ENCODE assay signal across 10 cellular contexts in genomic region chr17:39699157-39699817, GRCh38. TPM values are rescaled to one million over a fixed set of nuclear protein-coding genes. Genes with fewer than 3 reads are reported as not detected.
DNase-seq lines count a peak whose midpoint lies in the region; ATAC-seq, FAIRE-seq and TF ChIP-seq lines count a peak whose summit lies in the region.
"Not testable (repeated sequence)": the region's sequence is repeated elsewhere in the genome, so short reads cannot be mapped to it uniquely, and the experiment has no call there.
"Had no signal": no experiment of that assay in that cellular context is flagged by ENCODE, and none has a peak within 500 bp of the region (broad histone marks: within the 10 kb centered on the region; RNA-seq: fewer than 3 reads in every experiment).

No MANE protein-coding gene starts in this region.

- DNase-seq in A549 (ENCODE audit: low read depth in 1 of 2, low spot score in 1 of 2); HFFc6; activated T-cell treated with anti-CD3 and anti-CD28 coated beads, Interleukin-2, amount 50 U/mL, for 72 hours; dorsolateral prefrontal cortex; memory B cell (ENCODE audit: low spot score in 2 of 2); ovary: not testable (repeated sequence)
- peak in 1 of 5 donors; percentile 10 for DNase-seq in heart left ventricle

- not testable (repeated sequence) for ATAC-seq in A549; activated T-cell treated with anti-CD3 and anti-CD28 coated beads, Interleukin-2, amount 50 U/mL, for 72 hours (replicated peaks in 1 of 2); heart left ventricle; memory B cell (ENCODE audit: low read depth)

- H3K9ac ChIP-seq in stomach smooth muscle (ENCODE audit: low read length in 2 of 2), result peak overlapping the region; percentile 72 to 73

- H3K36me3 Mint-ChIP-seq in HFFc6 (ENCODE audit: low read depth); activated T-cell treated with anti-CD3 and anti-CD28 coated beads, Interleukin-2, amount 50 U/mL, for 72 hours (ENCODE audit: insufficient read depth in 2 of 2); memory B cell: not testable (repeated sequence)

- not testable (repeated sequence) for TF ChIP-seq EP300 in A549 (IDR thresholded peaks at IDR 0.05); ovary (IDR thresholded peaks at IDR 0.05)

- intact Hi-C loops in dorsolateral prefrontal cortex (cut with DNase I); ovary (cut with DNase I): not testable (repeated sequence)
- intact Hi-C loops in heart left ventricle (cut with DNase I), result loop anchor here in 2 of 10 donors (1.0 to 5.0 kb wide), 2 partner anchors 12 to 33 kb away; partner anchors contain the start of gene MIEN1 (in 1 of the 2)

- H3K27ac ChIP-seq in A549, result peak overlapping the region; percentile 79 to 97
- H3K27ac ChIP-seq in dorsolateral prefrontal cortex, result peak overlapping the region in 3 of 59 donors; percentile 19 to 53 (median 39)
- peak overlapping the region in 11 of 12 donors; percentile 61 to 94 (median 90) for H3K27ac ChIP-seq in heart left ventricle
- peak overlapping the region in 1 of 2 donors; percentile 45 for H3K27ac ChIP-seq in ovary
- H3K27ac ChIP-seq in stomach smooth muscle (ENCODE audit: low read length), result peak overlapping the region; percentile 62

- peaks cover 0 to 52% (median 21%) of the 10 kb centered on the region in 45 donors for H3K27me3 ChIP-seq in dorsolateral prefrontal cortex
- peaks cover 0 to 13% (median 0%) of the 10 kb centered on the region in 9 donors for H3K27me3 ChIP-seq in heart left ventricle
- H3K27me3 ChIP-seq in ovary; stomach smooth muscle (ENCODE audit: control insufficient read depth in 1 of 2, insufficient read depth in 2 of 2, low read length in 2 of 2): not testable (repeated sequence)

- CTCF ChIA-PET in A549 (lab: Yijun Ruan, JAX), result interaction anchor here (0.6 to 50.7 kb wide), 13 partner anchors 9 to 783 kb away, joined by 3 to 1391 read pairs (median 6); partner anchors contain the start of genes MIEN1, PGAP3, PNMT and PPP1R1B

- not testable (repeated sequence) for FAIRE-seq in A549 (lab: Jason Lieb, UNC)

- POLR2A ChIA-PET in A549 (lab: Yijun Ruan, JAX), result interaction anchor here (0.9 to 2.7 kb wide), 9 partner anchors 9 to 47 kb away, joined by 3 to 60 read pairs (median 5); partner anchors contain the start of genes MIEN1 and PGAP3

- whole genome bisulfite sequencing in A549 (ENCODE audit: missing lambda C conversion rate), result 44% methylated on average over 11 of the region's 11 CpGs
- WGBS in heart left ventricle, 4 donors, result 49 to 51% (median 51%) methylated on average over 11 of the region's 11 CpGs
- WGBS in ovary, 3 donors, result 45 to 49% (median 46%) methylated on average over 11 of the region's 11 CpGs

- H3K4me3 ChIP-seq in A549 (peak overlapping the region; percentile 78), dorsolateral prefrontal cortex (peak overlapping the region in 56 of 59 donors; percentile 22 to 68 (median 52)), heart left ventricle (peak overlapping the region; percentile 71 to 99 (median 90)), ovary (peak overlapping the region; percentile 70), stomach smooth muscle (ENCODE audit: low read length in 2 of 2) (peak overlapping the region; percentile 72 to 79)

- peak overlapping the region; percentile 81 for H3K4me2 ChIP-seq in A549

- H3K36me3 ChIP-seq in heart left ventricle; ovary; stomach smooth muscle (ENCODE audit: control insufficient read depth in 2 of 2, insufficient read depth in 2 of 2, low read length in 2 of 2): not testable (repeated sequence)

- H3K4me3 Mint-ChIP-seq in HFFc6 (peak overlapping the region; percentile 94), memory B cell (peak overlapping the region; percentile 67)
- H3K4me3 Mint-ChIP-seq in activated T-cell treated with anti-CD3 and anti-CD28 coated beads, Interleukin-2, amount 50 U/mL, for 72 hours, result peak overlapping the region; percentile 44 to 65

- not testable (repeated sequence) for H3K9me3 Mint-ChIP-seq in HFFc6; activated T-cell treated with anti-CD3 and anti-CD28 coated beads, Interleukin-2, amount 50 U/mL, for 72 hours; memory B cell

- not testable (repeated sequence) for TF ChIP-seq POLR2A in A549 (IDR thresholded peaks at IDR 0.05; ENCODE audit: low read length); heart left ventricle (IDR thresholded peaks at IDR 0.05); ovary (IDR thresholded peaks at IDR 0.05)

- not testable (repeated sequence) for H3K9me3 ChIP-seq in A549; heart left ventricle; ovary; stomach smooth muscle (ENCODE audit: control insufficient read depth in 2 of 2, low read length in 2 of 2)

- peak overlapping the region; percentile 85 for H3K27ac Mint-ChIP-seq in HFFc6
- not testable (repeated sequence) for H3K27ac Mint-ChIP-seq in activated T-cell treated with anti-CD3 and anti-CD28 coated beads, Interleukin-2, amount 50 U/mL, for 72 hours; memory B cell

- not testable (repeated sequence) for TF ChIP-seq CTCF in A549 (IDR thresholded peaks at IDR 0.05); HFFc6 (IDR thresholded peaks at IDR 0.05); dorsolateral prefrontal cortex (IDR thresholded peaks at IDR 0.05 in 54 of 56, conservative IDR thresholded peaks at IDR 0.05 in 2 of 56; ENCODE audit: low read depth in 1 of 56, partially characterized antibody in 56 of 56); heart left ventricle (IDR thresholded peaks at IDR 0.05); ovary (IDR thresholded peaks at IDR 0.05)

- peaks cover 54% of the 10 kb centered on the region for H3K4me1 ChIP-seq in A549
- H3K4me1 ChIP-seq in heart left ventricle, result peaks cover 0 to 43% (median 13%) of the 10 kb centered on the region in 12 donors
- not testable (repeated sequence) for H3K4me1 ChIP-seq in ovary (ENCODE audit: insufficient read depth)
- peaks cover 24% of the 10 kb centered on the region for H3K4me1 ChIP-seq in stomach smooth muscle (ENCODE audit: control insufficient read depth, insufficient read depth, low read length)

- not testable (repeated sequence) for H3K27me3 Mint-ChIP-seq in HFFc6 (ENCODE audit: insufficient read depth)
- peaks cover 37% of the 10 kb centered on the region for H3K27me3 Mint-ChIP-seq in activated T-cell treated with anti-CD3 and anti-CD28 coated beads, Interleukin-2, amount 50 U/mL, for 72 hours (ENCODE audit: low read depth)
- H3K27me3 Mint-ChIP-seq in memory B cell, result peaks cover 22% of the 10 kb centered on the region

- H3K4me1 Mint-ChIP-seq in HFFc6 (ENCODE audit: low read depth), result peaks cover 38% of the 10 kb centered on the region
- peaks cover 21% of the 10 kb centered on the region for H3K4me1 Mint-ChIP-seq in activated T-cell treated with anti-CD3 and anti-CD28 coated beads, Interleukin-2, amount 50 U/mL, for 72 hours (ENCODE audit: low read depth)
- H3K4me1 Mint-ChIP-seq in memory B cell, result not testable (repeated sequence)

- not testable (repeated sequence) for TF ChIP-seq RAD21 in A549 (conservative IDR thresholded peaks at IDR 0.05 in 1 of 2, IDR thresholded peaks at IDR 0.05 in 1 of 2)

RNA-seq across cellular contexts. Expression of gene ERBB2, which starts 0.6 kb away (rescaled TPM):
- polyA plus RNA-seq in A549 (2011; rRNA removed) (22.4 and 34.8 TPM in 2 replicates), A549 (2017; fragmentation: RNase III; extraction: RNeasy Plus Mini Kit Qiagen cat#74134 plus additional on column Dnase treatment) (28.6 to 32.4 TPM (median 32.0 TPM) in 3 replicates), heart left ventricle (10 to 100 TPM; 29.7 to 77.4 TPM), ovary (10 to 100 TPM; 20.1 to 24.1 TPM)
- 18.9 and 24.0 TPM in 2 replicates for polyA plus RNA-seq in A549 (2012; cell fraction: cytosol; rRNA removed)
- 55.4 and 64.4 TPM in 2 replicates for polyA plus RNA-seq in A549 (2012; cell fraction: nucleus; rRNA removed)
- 74.9 and 108 TPM in 2 replicates for polyA minus RNA-seq in A549 (2011; rRNA and poly(A)+ RNA removed)
- total RNA-seq in HFFc6 (2021; fragmentation: NEBNext Ultra II Directional; extraction: Animal tissue kit (Norgen Biotek cat#: 25700)), result 10 to 100 TPM; 51.9 to 67.2 (median 61.0) TPM
- total RNA-seq in activated T-cell treated with anti-CD3 and anti-CD28 coated beads, Interleukin-2, amount 50 U/mL, for 72 hours, result 10 to 100 TPM in 1 of 2 donors, 1 to 10 TPM in 1; 8.2 to 12.1 TPM
- total RNA-seq in dorsolateral prefrontal cortex (10 to 100 TPM in 110 of 120 experiments, 1 to 10 TPM in 10; 7.9 to 41.1 (median 16.5) TPM), heart left ventricle (10 to 100 TPM; 51.4 to 95.1 (median 79.3) TPM), ovary (10 to 100 TPM; 26.1 to 66.3 (median 53.5) TPM)

RNA-seq across cellular contexts. Expression of gene PGAP3, which starts 11.4 kb away (rescaled TPM):
- polyA plus RNA-seq in A549 (2011; rRNA removed) (8.5 and 10.6 TPM in 2 replicates), A549 (2017; fragmentation: RNase III; extraction: RNeasy Plus Mini Kit Qiagen cat#74134 plus additional on column Dnase treatment) (6.2 to 8.0 TPM (median 7.3 TPM) in 3 replicates), heart left ventricle (10 to 100 TPM; 13.3 to 13.8 TPM), ovary (10 to 100 TPM in 1 of 2 donors, 1 to 10 TPM in 1; 7.9 to 19.8 TPM)
- 8.7 and 11.2 TPM in 2 replicates for polyA plus RNA-seq in A549 (2012; cell fraction: cytosol; rRNA removed)
- polyA plus RNA-seq in A549 (2012; cell fraction: nucleus; rRNA removed), result 45.5 and 48.0 TPM in 2 replicates
- 15.5 and 18.5 TPM in 2 replicates for polyA minus RNA-seq in A549 (2011; rRNA and poly(A)+ RNA removed)
- total RNA-seq in HFFc6 (2021; fragmentation: NEBNext Ultra II Directional; extraction: Animal tissue kit (Norgen Biotek cat#: 25700)), result 10 to 100 TPM in 5 of 6 experiments, 1 to 10 TPM in 1; 9.9 to 15.5 (median 12.7) TPM
- total RNA-seq in activated T-cell treated with anti-CD3 and anti-CD28 coated beads, Interleukin-2, amount 50 U/mL, for 72 hours, result 10 to 100 TPM in 1 of 2 donors, 1 to 10 TPM in 1; 8.5 to 12.8 TPM
- total RNA-seq in dorsolateral prefrontal cortex (10 to 100 TPM; 14.2 to 41.1 (median 27.6) TPM), heart left ventricle (10 to 100 TPM in 7 of 9 donors, 1 to 10 TPM in 2; 8.0 to 18.8 (median 13.1) TPM), ovary (10 to 100 TPM; 13.8 to 31.3 (median 19.6) TPM)

RNA-seq across cellular contexts. Expression of gene PNMT, which starts 31.0 kb away (rescaled TPM):
- polyA plus RNA-seq in A549 (2011; rRNA removed), result not detected in 2 replicates
- 0.05 and 0.16 TPM in 2 replicates for polyA plus RNA-seq in A549 (2012; cell fraction: cytosol; rRNA removed)
- 0.12 TPM in 1 of 2 replicates, not detected in the other for polyA plus RNA-seq in A549 (2012; cell fraction: nucleus; rRNA removed)
- polyA plus RNA-seq in A549 (2017; fragmentation: RNase III; extraction: RNeasy Plus Mini Kit Qiagen cat#74134 plus additional on column Dnase treatment), result 0.16 TPM in 1 of 3 replicates, not detected in the others
- not detected in 2 replicates for polyA minus RNA-seq in A549 (2011; rRNA and poly(A)+ RNA removed)
- under 1 TPM in 1 of 6 experiments, not detected in 5; 0.26 TPM for total RNA-seq in HFFc6 (2021; fragmentation: NEBNext Ultra II Directional; extraction: Animal tissue kit (Norgen Biotek cat#: 25700))
- total RNA-seq in activated T-cell treated with anti-CD3 and anti-CD28 coated beads, Interleukin-2, amount 50 U/mL, for 72 hours, result under 1 TPM; 0.41 to 0.67 TPM
- total RNA-seq in dorsolateral prefrontal cortex, result 10 to 100 TPM in 15 of 120 experiments, 1 to 10 TPM in 105; 1.4 to 15.3 (median 6.7) TPM
- total RNA-seq in heart left ventricle, result 1 to 10 TPM; 2.4 to 7.9 (median 6.0) TPM
- 10 to 100 TPM; 13.0 to 15.6 TPM for polyA plus RNA-seq in heart left ventricle
- total RNA-seq in ovary, result 1 to 10 TPM in 5 of 7 donors, under 1 TPM in 1, not detected in 1; 0.60 to 5.1 (median 1.4) TPM
- polyA plus RNA-seq in ovary, result 1 to 10 TPM in 1 of 2 donors, not detected in 1; 1.1 TPM
- total RNA-seq: A172; activated CD4-positive, alpha-beta T cell treated with anti-CD3 and anti-CD28 coated beads, Interleukin-2, amount 10 ng/mL, durations not matched to agents 24 days and 14 days had no signal

RNA-seq across cellular contexts. Expression of gene MIEN1, which starts 31.0 kb away (rescaled TPM):
- polyA plus RNA-seq in A549 (2011; rRNA removed) (63.9 and 111 TPM in 2 replicates), A549 (2017; fragmentation: RNase III; extraction: RNeasy Plus Mini Kit Qiagen cat#74134 plus additional on column Dnase treatment) (73.2 to 86.5 TPM (median 85.5 TPM) in 3 replicates), heart left ventricle (100 to 1,000 TPM in 1 of 2 donors, 10 to 100 TPM in 1; 87.6 to 159 TPM), ovary (10 to 100 TPM; 33.0 to 64.9 TPM)
- 101 and 102 TPM in 2 replicates for polyA plus RNA-seq in A549 (2012; cell fraction: cytosol; rRNA removed)
- polyA plus RNA-seq in A549 (2012; cell fraction: nucleus; rRNA removed), result 36.5 and 53.9 TPM in 2 replicates
- polyA minus RNA-seq in A549 (2011; rRNA and poly(A)+ RNA removed), result 40.9 and 46.7 TPM in 2 replicates
- total RNA-seq in HFFc6 (2021; fragmentation: NEBNext Ultra II Directional; extraction: Animal tissue kit (Norgen Biotek cat#: 25700)), result 10 to 100 TPM; 56.9 to 70.3 (median 66.0) TPM
- total RNA-seq in activated T-cell treated with anti-CD3 and anti-CD28 coated beads, Interleukin-2, amount 50 U/mL, for 72 hours, result 10 to 100 TPM; 39.4 to 40.1 TPM
- total RNA-seq in dorsolateral prefrontal cortex (10 to 100 TPM; 37.4 to 67.6 (median 52.1) TPM), heart left ventricle (10 to 100 TPM; 34.3 to 98.1 (median 53.3) TPM), ovary (10 to 100 TPM; 20.2 to 51.4 (median 23.4) TPM)

RNA-seq across cellular contexts. Expression of gene TCAP, which starts 34.1 kb away (rescaled TPM):
- 0.41 and 0.67 TPM in 2 replicates for polyA plus RNA-seq in A549 (2011; rRNA removed)
- polyA plus RNA-seq in A549 (2012; cell fraction: cytosol; rRNA removed), result 0.40 and 0.61 TPM in 2 replicates
- polyA plus RNA-seq in A549 (2012; cell fraction: nucleus; rRNA removed), result 3.7 and 4.3 TPM in 2 replicates
- polyA plus RNA-seq in A549 (2017; fragmentation: RNase III; extraction: RNeasy Plus Mini Kit Qiagen cat#74134 plus additional on column Dnase treatment), result 1.0 to 1.6 TPM (median 1.2 TPM) in 3 replicates
- 0.73 and 1.2 TPM in 2 replicates for polyA minus RNA-seq in A549 (2011; rRNA and poly(A)+ RNA removed)
- total RNA-seq in HFFc6 (2021; fragmentation: NEBNext Ultra II Directional; extraction: Animal tissue kit (Norgen Biotek cat#: 25700)), result under 1 TPM; 0.09 to 0.51 (median 0.14) TPM
- 1 to 10 TPM; 1.4 to 1.5 TPM for total RNA-seq in activated T-cell treated with anti-CD3 and anti-CD28 coated beads, Interleukin-2, amount 50 U/mL, for 72 hours
- total RNA-seq in dorsolateral prefrontal cortex, result 10 to 100 TPM in 8 of 120 experiments, 1 to 10 TPM in 112; 1.6 to 14.9 (median 4.8) TPM
- total RNA-seq in heart left ventricle, result 1,000 to 10,000 TPM; 2,428 to 9,343 (median 4,137) TPM
- 1,000 to 10,000 TPM; 2,028 to 5,784 TPM for polyA plus RNA-seq in heart left ventricle
- total RNA-seq in ovary, result 1 to 10 TPM in 6 of 7 donors, under 1 TPM in 1; 0.24 to 1.9 (median 1.3) TPM
- polyA plus RNA-seq in ovary, result 1 to 10 TPM in 1 of 2 donors, under 1 TPM in 1; 0.47 to 1.6 TPM
